Comparison of ENCODE assay signal across 9 cellular contexts in the genomic region with DNA sequence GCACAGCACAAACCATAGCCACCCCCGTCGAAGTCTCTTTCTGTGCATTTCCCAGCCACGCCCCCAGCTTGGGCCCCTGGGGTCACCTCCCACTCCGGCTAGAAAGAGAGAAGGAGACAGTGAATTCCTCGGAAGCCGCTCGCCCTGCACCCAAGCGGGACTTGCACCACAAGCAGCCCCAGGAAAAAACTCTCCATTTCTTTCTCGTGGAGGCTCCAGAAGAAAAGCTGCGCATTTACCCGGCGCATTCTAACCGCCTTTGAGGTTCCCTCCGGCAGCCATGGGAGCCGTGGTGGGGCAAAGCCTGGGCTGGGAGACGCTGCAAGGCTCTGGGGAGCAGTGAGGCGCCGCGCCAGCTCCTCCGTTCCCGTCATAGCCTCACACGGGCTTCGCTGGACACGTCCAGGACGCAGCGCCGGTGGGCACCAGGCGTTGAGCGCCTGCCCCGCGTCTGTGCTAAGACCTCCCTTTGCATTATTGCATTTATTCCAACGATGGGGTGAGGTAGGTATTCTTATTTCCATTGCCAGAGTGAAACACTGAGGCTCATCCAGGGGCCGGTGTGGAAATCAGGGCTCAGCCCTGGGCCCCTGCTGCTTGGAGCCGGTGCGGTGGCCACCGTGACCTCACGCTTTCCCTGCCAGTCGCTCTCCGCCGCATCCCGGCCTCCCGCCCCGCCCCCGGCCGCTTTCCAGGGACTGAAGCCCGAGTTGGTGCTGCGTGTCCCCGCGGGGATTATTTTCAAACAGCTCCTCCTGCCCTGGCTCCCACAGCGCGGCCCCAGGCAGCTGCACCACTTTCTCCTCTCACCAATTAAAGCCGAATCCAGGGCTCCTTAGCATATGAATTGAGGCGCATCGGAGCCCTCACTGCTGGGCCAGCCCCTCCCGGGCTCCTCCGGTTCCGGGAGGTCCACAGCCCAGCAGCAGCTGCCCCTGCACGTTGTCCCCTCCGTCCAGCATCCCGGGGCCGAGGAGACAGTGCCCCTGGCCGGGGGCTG.
DNase-seq lines count a peak whose midpoint lies in the region; ATAC-seq, FAIRE-seq and TF ChIP-seq lines count a peak whose summit lies in the region.
"Had no signal": no experiment of that assay in that cellular context is flagged by ENCODE, and none has a peak within 500 bp of the region (broad histone marks: within the 10 kb centered on the region; RNA-seq: fewer than 3 reads in every experiment).

No MANE protein-coding gene starts in this region.

- H3K9me3 ChIP-seq in HUES6 (ENCODE audit: control insufficient read depth, insufficient read depth, low read depth, low read length) (no peaks in the 10 kb centered on the region), astrocyte (ENCODE audit: insufficient read depth, low read depth, low read length) (no peaks in the 10 kb centered on the region), iPS-15b (ENCODE audit: control insufficient read depth, insufficient read depth, low read length) (no peaks in the 10 kb centered on the region), psoas muscle (no peaks in the 10 kb centered on the region)

- peak; percentile 28 to 61 (median 49) for ATAC-seq in psoas muscle
- no peak for ATAC-seq in HG02884 (IDR thresholded peaks at IDR 0.05; ENCODE audit: unreplicated experiment)

- H3K36me3 Mint-ChIP-seq in astrocyte (ENCODE audit: low read depth, unreplicated experiment): no peaks in the 10 kb centered on the region

- no peaks in the 10 kb centered on the region for H3K79me2 ChIP-seq in astrocyte (ENCODE audit: insufficient read depth, low read length)

- peak overlapping the region; percentile 78 for H3K4me3 Mint-ChIP-seq in astrocyte (ENCODE audit: unreplicated experiment)

- peaks cover 6% of the 10 kb centered on the region for H3K9me3 Mint-ChIP-seq in astrocyte (ENCODE audit: unreplicated experiment)

- peak overlapping the region; percentile 75 for H3K4me3 ChIP-seq in HUES6 (ENCODE audit: low read depth, low read length)
- H3K4me3 ChIP-seq in astrocyte (ENCODE audit: insufficient read depth, low read depth, low read length): peak overlapping the region; percentile 45
- peak overlapping the region; percentile 66 for H3K4me3 ChIP-seq in iPS-15b (ENCODE audit: low read depth, low read length)
- peak overlapping the region; percentile 49 for H3K4me3 ChIP-seq in psoas muscle

- peaks cover 35% of the 10 kb centered on the region for H3K27me3 ChIP-seq in HUES6 (ENCODE audit: control insufficient read depth, insufficient read depth, low read length)
- peaks cover 29% of the 10 kb centered on the region for H3K27me3 ChIP-seq in astrocyte (ENCODE audit: insufficient read depth, low read length)
- peaks cover 19% of the 10 kb centered on the region for H3K27me3 ChIP-seq in iPS-15b (ENCODE audit: control insufficient read depth, insufficient read depth, low read length)
- H3K27me3 ChIP-seq in psoas muscle (ENCODE audit: insufficient read depth in 3 of 3, low read length in 2 of 3): peaks cover 0 to 5% (median 0%) of the 10 kb centered on the region in 3 donors

- no peak overlapping the region for H3K27ac Mint-ChIP-seq in astrocyte (ENCODE audit: unreplicated experiment)

- H2AFZ ChIP-seq in astrocyte (ENCODE audit: low read depth, low read length): peak overlapping the region; percentile 68

- WGBS in psoas muscle, 3 donors: 24 to 42% (median 28%) methylated on average over 62 of the region's 62 CpGs

- H3K27ac ChIP-seq in HUES6 (ENCODE audit: low read depth, low read length): no peak overlapping the region
- H3K27ac ChIP-seq in astrocyte (ENCODE audit: low read depth, low read length): no peak overlapping the region
- no peak overlapping the region for H3K27ac ChIP-seq in psoas muscle

- no peak for FAIRE-seq in astrocyte (lab: Jason Lieb, UNC)

- intact Hi-C loops in psoas muscle (cut with DNase I): no loop called here

- peaks cover 14% of the 10 kb centered on the region for H3K27me3 Mint-ChIP-seq in astrocyte (ENCODE audit: low read depth, unreplicated experiment)

- no peak for DNase-seq in astrocyte (ENCODE audit: low read depth)
- peak; percentile 61 to 67 for DNase-seq in psoas muscle
- no peak for DNase-seq in cortex of kidney (lab: John Stamatoyannopoulos, UW)
- DNase-seq in mesenteric fat pad (ENCODE audit: low spot score): no peak
- no peak for DNase-seq in NK-92 treated with Interleukin-12 subunit alpha and Interleukin-12 subunit beta, amount 100 ng/mL, for 24 hours (lab: John Stamatoyannopoulos, UW)
- DNase-seq: effector CD8-positive, alpha-beta T cell had no signal

- H3K9ac ChIP-seq in HUES6 (ENCODE audit: low read length) (peak overlapping the region; percentile 75), astrocyte (ENCODE audit: low read length) (peak overlapping the region; percentile 13), iPS-15b (ENCODE audit: low read depth, low read length) (peak overlapping the region; percentile 58)

- H4K20me1 ChIP-seq in astrocyte (ENCODE audit: insufficient read depth, low read length): no peaks in the 10 kb centered on the region

- H3K36me3 ChIP-seq in HUES6 (ENCODE audit: control insufficient read depth, insufficient read depth, low read length): no peaks in the 10 kb centered on the region
- no peaks in the 10 kb centered on the region for H3K36me3 ChIP-seq in astrocyte (ENCODE audit: insufficient read depth, low read length)
- H3K36me3 ChIP-seq in iPS-15b (ENCODE audit: control insufficient read depth, insufficient read depth, low read length): no peaks in the 10 kb centered on the region
- no peaks in the 10 kb centered on the region for H3K36me3 ChIP-seq in psoas muscle (ENCODE audit: insufficient read depth in 1 of 2, low read depth in 1 of 2)

- H3K4me1 ChIP-seq in HUES6 (ENCODE audit: control insufficient read depth, insufficient read depth, low read length) (peaks cover 42% of the 10 kb centered on the region), astrocyte (ENCODE audit: insufficient read depth, low read length) (peaks cover 23% of the 10 kb centered on the region), iPS-15b (ENCODE audit: control insufficient read depth, insufficient read depth, low read length) (peaks cover 15% of the 10 kb centered on the region), psoas muscle (peaks cover 15% of the 10 kb centered on the region)

- H3K4me2 ChIP-seq in astrocyte (ENCODE audit: low read length): peak overlapping the region; percentile 87

- peaks cover 60% of the 10 kb centered on the region for H3K4me1 Mint-ChIP-seq in astrocyte (ENCODE audit: low read depth, unreplicated experiment)

- TF ChIP-seq CTCF in astrocyte (IDR thresholded peaks at IDR 0.05; ENCODE audit: insufficient read depth, low read depth, low read length) (no peak), psoas muscle (IDR thresholded peaks at IDR 0.05) (no peak)

Comparison
In these comparisons a context has a peak if more than half of its experiments do, and no peak if none do; other contexts are left out.
1. H3K9ac ChIP-seq: peak in every context shown above with its lines; median percentile 75 in HUES6; 58 in iPS-15b; 13 in astrocyte.
2. DNase-seq: peak in psoas muscle (2 of 2); none in astrocyte (single experiment), cortex of kidney (single experiment), mesenteric fat pad (single experiment) and NK-92 treated with Interleukin-12 subunit alpha and Interleukin-12 subunit beta, amount 100 ng/mL, for 24 hours (single experiment).
3. Peak in every context shown above with its lines, with median percentiles within 50 percentile points of each other: H3K4me3 ChIP-seq.